In the genomic region with DNA sequence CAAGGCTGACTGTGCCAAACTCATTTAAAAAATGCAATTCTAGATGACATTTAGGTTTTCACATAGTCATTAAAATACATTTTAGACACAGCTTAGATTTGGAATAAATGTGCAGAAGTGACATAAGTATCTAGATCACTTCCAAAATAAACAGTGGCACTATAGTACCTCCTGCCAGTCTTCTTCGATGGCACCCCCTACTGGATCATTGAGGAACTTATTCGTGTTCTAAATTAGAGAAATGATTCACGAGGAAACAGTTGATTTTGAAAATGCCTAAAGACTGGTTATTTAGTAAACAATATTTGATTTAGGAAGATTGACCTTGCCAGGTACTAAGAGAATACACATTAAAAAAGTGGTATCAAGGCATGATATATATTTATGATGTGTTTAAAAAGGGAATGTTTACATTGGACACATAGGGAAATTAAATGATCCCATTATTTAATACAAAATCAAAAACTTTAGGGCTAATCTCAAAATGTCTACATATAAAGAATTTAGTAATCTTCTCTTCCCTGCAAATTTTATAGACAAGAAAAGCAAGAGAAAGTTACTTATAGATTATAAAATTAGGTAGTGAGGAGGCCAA, we compare ENCODE assay signal across 8 cellular contexts.
A peak's percentile ranks its signal among the peaks of the same experiment; 100 is the strongest.
DNase-seq lines count a peak whose midpoint lies in the region; ATAC-seq and TF ChIP-seq lines count a peak whose summit lies in the region.

No MANE protein-coding gene starts in this region.

- TF ChIP-seq CTCF in HL-60 (IDR thresholded peaks at IDR 0.05; ENCODE audit: insufficient read depth, low read length) (peak; percentile 46), mesothelial cell of epicardium (IDR thresholded peaks at IDR 0.05; ENCODE audit: unreplicated experiment) (peak; percentile 88)

- peaks cover 2% of the 10 kb centered on the region for H3K27me3 Mint-ChIP-seq in mesothelial cell of epicardium (ENCODE audit: low read depth)

- H3K4me3 Mint-ChIP-seq in mesothelial cell of epicardium: no peak overlapping the region

- no peak overlapping the region for H3K27ac Mint-ChIP-seq in mesothelial cell of epicardium

- DNase-seq in DMS53 treated with DMSO at 0.1 percent for 48 hours (lab: John Stamatoyannopoulos, UW; ENCODE audit: unreplicated experiment) (peak; percentile 69), HL-60 (ENCODE audit: low read depth in 1 of 2, low spot score in 1 of 2) (peak in 1 of 2 experiments; percentile 39), OCI-M1 (lab: John Stamatoyannopoulos, UW) (peak; percentile 82), dedifferentiated amniotic fluid mesenchymal stem cell (ENCODE audit: extremely low spot score) (peak; percentile 66), mesothelial cell of epicardium (ENCODE audit: low spot score in 2 of 2, unreplicated experiment in 2 of 2) (no peak), AG08395 (ENCODE audit: low spot score) (no peak)
- DNase-seq in activated naive CD4-positive, alpha-beta T cell treated with anti-CD3 and anti-CD28 coated beads, Interleukin-2, amount 50 U/mL, for 16 hours: no peak

- H3K4me1 Mint-ChIP-seq in mesothelial cell of epicardium: no peaks in the 10 kb centered on the region

- H3K36me3 Mint-ChIP-seq in mesothelial cell of epicardium: no peaks in the 10 kb centered on the region

- H3K27me3 ChIP-seq in HL-60 (ENCODE audit: insufficient read depth, poor library complexity, severe bottlenecking): no peaks in the 10 kb centered on the region

- peak; percentile 75 for ATAC-seq in GM19438 (IDR thresholded peaks at IDR 0.05; ENCODE audit: low read depth, unreplicated experiment)

- H3K27ac ChIP-seq in HL-60 (replicated peaks): no peak overlapping the region

- no peaks in the 10 kb centered on the region for H3K9me3 Mint-ChIP-seq in mesothelial cell of epicardium

- H3K4me3 ChIP-seq in HL-60 (replicated peaks; ENCODE audit: insufficient read depth, low read length): no peak overlapping the region

Comparison
In these comparisons a context has a peak if more than half of its experiments do, and no peak if none do; other contexts are left out.
1. DNase-seq: peak in DMS53 treated with DMSO at 0.1 percent for 48 hours (single experiment), OCI-M1 (single experiment) and dedifferentiated amniotic fluid mesenchymal stem cell (single experiment); none in mesothelial cell of epicardium (0 of 2), AG08395 (single experiment) and activated naive CD4-positive, alpha-beta T cell treated with anti-CD3 and anti-CD28 coated beads, Interleukin-2, amount 50 U/mL, for 16 hours (single experiment).